In genomic region chr14:67352055-67352454, GRCh38 we compare ENCODE assay signal across 17 cellular contexts. TPM values are rescaled to one million over a fixed set of nuclear protein-coding genes. Genes with fewer than 3 reads are reported as not detected.
DNase-seq lines count a peak whose midpoint lies in the region; ATAC-seq and FAIRE-seq lines count a peak whose summit lies in the region.
"Had no signal": no experiment of that assay in that cellular context is flagged by ENCODE, and none has a peak within 500 bp of the region (broad histone marks: within the 10 kb centered on the region; RNA-seq: fewer than 3 reads in every experiment).

No MANE protein-coding gene starts in this region.

- H3K27ac Mint-ChIP-seq in activated T-cell treated with anti-CD3 and anti-CD28 coated beads, Interleukin-2, amount 50 U/mL, for 72 hours: peak overlapping the region; percentile 64
- peak overlapping the region; percentile 18 for H3K27ac Mint-ChIP-seq in stimulated activated effector memory CD8-positive, alpha-beta T cell treated with anti-CD3 and anti-CD28 coated beads, Interleukin-12 subunit alpha, Interleukin-12 subunit beta, amount 100 ng/mL, for 72 hours

- peaks cover 0 to 6% of the 10 kb centered on the region in 2 donors for H3K36me3 Mint-ChIP-seq in activated T-cell treated with anti-CD3 and anti-CD28 coated beads, Interleukin-2, amount 50 U/mL, for 72 hours (ENCODE audit: insufficient read depth in 2 of 2)
- peaks cover 67% of the 10 kb centered on the region for H3K36me3 Mint-ChIP-seq in stimulated activated effector memory CD8-positive, alpha-beta T cell treated with anti-CD3 and anti-CD28 coated beads, Interleukin-12 subunit alpha, Interleukin-12 subunit beta, amount 100 ng/mL, for 72 hours

- no peak for DNase-seq in activated T-cell treated with anti-CD3 and anti-CD28 coated beads, Interleukin-2, amount 50 U/mL, for 72 hours
- DNase-seq in activated T-cell treated with anti-CD3 and anti-CD28 coated beads, Interleukin-2, amount 50 U/mL, for 48 hours: no peak
- DNase-seq in HTR-8/SVneo (ENCODE audit: insufficient read length, low spot score) (no peak), RPMI8226 (peak; percentile 14), NCI-H1048 (lab: John Stamatoyannopoulos, UW) (no peak), NCI-H2196 treated with DMSO at 0.1 percent for 48 hours (lab: John Stamatoyannopoulos, UW; ENCODE audit: unreplicated experiment) (no peak)
- no peak for DNase-seq in stimulated activated effector memory CD8-positive, alpha-beta T cell treated with anti-CD3 and anti-CD28 coated beads, Interleukin-12 subunit alpha, Interleukin-12 subunit beta, amount 100 ng/mL, for 72 hours (ENCODE audit: low spot score in 2 of 2)
- DNase-seq: CD4-positive, alpha-beta memory T cell; DMS 273 treated with DMSO at 0.1 percent for 48 hours; DMS53; DND-41; EL; HCEC 1CT had no signal

- no peak for ATAC-seq in activated T-cell treated with anti-CD3 and anti-CD28 coated beads, Interleukin-2, amount 50 U/mL, for 72 hours (replicated peaks in 1 of 2)
- no peak for ATAC-seq in stimulated activated effector memory CD8-positive, alpha-beta T cell treated with anti-CD3 and anti-CD28 coated beads, Interleukin-12 subunit alpha, Interleukin-12 subunit beta, amount 100 ng/mL, for 72 hours
- ATAC-seq: GM12878 had no signal

- peak; percentile 4 for FAIRE-seq in HTR-8/SVneo (lab: Jason Lieb, UNC)
- FAIRE-seq: GM12878, GM19239, H54 had no signal

- no peak overlapping the region for H3K4me3 Mint-ChIP-seq in activated T-cell treated with anti-CD3 and anti-CD28 coated beads, Interleukin-2, amount 50 U/mL, for 72 hours
- no peak overlapping the region for H3K4me3 Mint-ChIP-seq in stimulated activated effector memory CD8-positive, alpha-beta T cell treated with anti-CD3 and anti-CD28 coated beads, Interleukin-12 subunit alpha, Interleukin-12 subunit beta, amount 100 ng/mL, for 72 hours
- H3K4me3 Mint-ChIP-seq: CD14-positive monocyte; CD4-positive, alpha-beta memory T cell had no signal

- H3K27me3 Mint-ChIP-seq in activated T-cell treated with anti-CD3 and anti-CD28 coated beads, Interleukin-2, amount 50 U/mL, for 72 hours (ENCODE audit: low read depth): no peaks in the 10 kb centered on the region
- H3K27me3 Mint-ChIP-seq: CD4-positive, alpha-beta memory T cell had no signal

- H3K9me3 Mint-ChIP-seq in activated T-cell treated with anti-CD3 and anti-CD28 coated beads, Interleukin-2, amount 50 U/mL, for 72 hours: no peaks in the 10 kb centered on the region
- H3K9me3 Mint-ChIP-seq in stimulated activated effector memory CD8-positive, alpha-beta T cell treated with anti-CD3 and anti-CD28 coated beads, Interleukin-12 subunit alpha, Interleukin-12 subunit beta, amount 100 ng/mL, for 72 hours: no peaks in the 10 kb centered on the region
- H3K9me3 Mint-ChIP-seq: CD14-positive monocyte; CD4-positive, alpha-beta memory T cell had no signal

- H3K4me1 Mint-ChIP-seq in activated T-cell treated with anti-CD3 and anti-CD28 coated beads, Interleukin-2, amount 50 U/mL, for 72 hours (ENCODE audit: low read depth): peaks cover 10% of the 10 kb centered on the region
- H3K4me1 Mint-ChIP-seq in stimulated activated effector memory CD8-positive, alpha-beta T cell treated with anti-CD3 and anti-CD28 coated beads, Interleukin-12 subunit alpha, Interleukin-12 subunit beta, amount 100 ng/mL, for 72 hours: peaks cover 5% of the 10 kb centered on the region

RNA-seq across cellular contexts. Expression of gene ATP6V1D, which starts 7.5 kb away (rescaled TPM):
- 10 to 100 TPM; 24.5 to 27.3 TPM for total RNA-seq in activated T-cell treated with anti-CD3 and anti-CD28 coated beads, Interleukin-2, amount 50 U/mL, for 72 hours

RNA-seq across cellular contexts. Expression of gene EIF2S1, which starts 8.1 kb away (rescaled TPM):
- 100 to 1,000 TPM; 132 to 172 TPM for total RNA-seq in activated T-cell treated with anti-CD3 and anti-CD28 coated beads, Interleukin-2, amount 50 U/mL, for 72 hours

RNA-seq across cellular contexts. Expression of gene PLEK2, which starts 59.9 kb away (rescaled TPM):
- total RNA-seq in activated T-cell treated with anti-CD3 and anti-CD28 coated beads, Interleukin-2, amount 50 U/mL, for 72 hours: 1 to 10 TPM in 1 of 2 donors, under 1 TPM in 1; 0.84 to 1.4 TPM
- total RNA-seq: GM12878 had no signal
